ENCODE assay signal across 8 cellular contexts in the genomic region with DNA sequence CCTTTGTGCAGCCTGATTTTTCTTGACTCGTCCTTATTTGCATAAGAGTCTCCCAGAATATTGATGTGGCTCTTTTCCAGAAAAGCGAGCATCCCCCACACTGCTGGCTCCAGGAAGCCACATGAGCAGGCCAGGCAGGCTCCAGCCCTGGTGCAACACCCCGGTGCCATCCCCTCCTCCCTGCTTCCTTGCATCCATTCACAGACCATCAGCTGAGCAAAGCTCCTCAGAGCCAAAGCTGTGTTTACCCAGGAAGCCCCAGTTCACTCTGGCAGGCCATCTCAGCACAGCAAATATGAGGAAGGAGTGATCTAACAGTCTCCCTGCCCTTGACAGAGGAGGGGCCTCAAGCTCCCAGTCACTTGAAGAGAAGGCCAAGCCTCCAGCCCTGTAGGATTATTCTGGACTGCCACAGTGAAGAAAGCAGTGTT. TPM values are rescaled to one million over a fixed set of nuclear protein-coding genes. Genes with fewer than 3 reads are reported as not detected.
A peak's percentile ranks its signal among the peaks of the same experiment; 100 is the strongest.
DNase-seq lines count a peak whose midpoint lies in the region; ATAC-seq and TF ChIP-seq lines count a peak whose summit lies in the region.

No MANE protein-coding gene starts in this region.

- H3K27ac Mint-ChIP-seq in Calu3 (ENCODE audit: unreplicated experiment), result no peak overlapping the region
- no peak overlapping the region for H3K27ac Mint-ChIP-seq in endothelial cell (ENCODE audit: unreplicated experiment)
- H3K27ac Mint-ChIP-seq in activated CD4-positive, alpha-beta memory T cell treated with anti-CD3 and anti-CD28 coated beads, Interleukin-2, amount 10 ng/mL, durations not matched to agents 7 days and 5 days, result no peak overlapping the region

- POLR2A ChIA-PET in RWPE1 (lab: Yijun Ruan, JAX; ENCODE audit: low non-redundant PET), result no interaction called here
- POLR2A ChIA-PET in activated CD4-positive, alpha-beta memory T cell treated with anti-CD3 and anti-CD28 coated beads, Interleukin-2, amount 10 ng/mL, durations not matched to agents 7 days and 5 days (lab: Charles Lee), result no interaction called here

- H3K9me3 Mint-ChIP-seq in Calu3 (ENCODE audit: low read depth, unreplicated experiment) (no peaks in the 10 kb centered on the region), endothelial cell (ENCODE audit: unreplicated experiment) (no peaks in the 10 kb centered on the region)
- no peaks in the 10 kb centered on the region for H3K9me3 Mint-ChIP-seq in activated CD4-positive, alpha-beta memory T cell treated with anti-CD3 and anti-CD28 coated beads, Interleukin-2, amount 10 ng/mL, durations not matched to agents 7 days and 5 days

- H3K4me3 Mint-ChIP-seq in Calu3 (ENCODE audit: low read depth, unreplicated experiment) (no peak overlapping the region), endothelial cell (ENCODE audit: unreplicated experiment) (no peak overlapping the region)
- H3K4me3 Mint-ChIP-seq in activated CD4-positive, alpha-beta memory T cell treated with anti-CD3 and anti-CD28 coated beads, Interleukin-2, amount 10 ng/mL, durations not matched to agents 7 days and 5 days, result no peak overlapping the region

- TF ChIP-seq CTCF in Calu3 (IDR thresholded peaks at IDR 0.05; ENCODE audit: unreplicated experiment) (no peak), RWPE1 (conservative IDR thresholded peaks at IDR 0.05; ENCODE audit: low read depth) (no peak), fibroblast of villous mesenchyme (IDR thresholded peaks at IDR 0.05; ENCODE audit: insufficient read depth, low read depth, low read length) (no peak), omental fat pad (IDR thresholded peaks at IDR 0.05) (no peak), endothelial cell (IDR thresholded peaks at IDR 0.05; ENCODE audit: unreplicated experiment) (no peak)

- CTCF ChIA-PET in Calu3 (lab: Charles Lee) (no interaction called here), RWPE1 (lab: Yijun Ruan, JAX) (interaction anchor here (0.6 to 0.9 kb wide), 2 partner anchors 34 to 43 kb away, joined by 3 read pairs; partner anchors contain the start of gene INSYN2B)
- CTCF ChIA-PET in activated CD4-positive, alpha-beta memory T cell treated with anti-CD3 and anti-CD28 coated beads, Interleukin-2, amount 10 ng/mL, durations not matched to agents 7 days and 5 days (lab: Charles Lee), result no interaction called here

- intact Hi-C loops in Calu3 (cut with micrococcal nuclease; ENCODE audit: unreplicated experiment), result no loop called here

- no peak overlapping the region for H3K27ac ChIP-seq in RWPE1

- H3K4me1 Mint-ChIP-seq in Calu3 (ENCODE audit: low read depth, unreplicated experiment) (no peaks in the 10 kb centered on the region), endothelial cell (ENCODE audit: unreplicated experiment) (peaks cover 11% of the 10 kb centered on the region)
- no peaks in the 10 kb centered on the region for H3K4me1 Mint-ChIP-seq in activated CD4-positive, alpha-beta memory T cell treated with anti-CD3 and anti-CD28 coated beads, Interleukin-2, amount 10 ng/mL, durations not matched to agents 7 days and 5 days

- no peak overlapping the region for H3K4me3 ChIP-seq in fibroblast of villous mesenchyme (ENCODE audit: low read depth, low read length)

- H3K27me3 Mint-ChIP-seq in Calu3 (ENCODE audit: unreplicated experiment) (peaks cover 78% of the 10 kb centered on the region), endothelial cell (ENCODE audit: unreplicated experiment) (no peaks in the 10 kb centered on the region)
- H3K27me3 Mint-ChIP-seq in activated CD4-positive, alpha-beta memory T cell treated with anti-CD3 and anti-CD28 coated beads, Interleukin-2, amount 10 ng/mL, durations not matched to agents 7 days and 5 days, result no peaks in the 10 kb centered on the region

- H3K36me3 Mint-ChIP-seq in Calu3 (ENCODE audit: insufficient read depth, unreplicated experiment), result no peaks in the 10 kb centered on the region
- H3K36me3 Mint-ChIP-seq in endothelial cell (ENCODE audit: low read depth, unreplicated experiment), result peaks cover 3% of the 10 kb centered on the region
- peaks cover 7% of the 10 kb centered on the region for H3K36me3 Mint-ChIP-seq in activated CD4-positive, alpha-beta memory T cell treated with anti-CD3 and anti-CD28 coated beads, Interleukin-2, amount 10 ng/mL, durations not matched to agents 7 days and 5 days (ENCODE audit: low read depth)

- no TSS peak for BruUV-seq in Calu3 (replicated peaks; lab: Mats Ljungman, UMichigan)

- DNase-seq in Calu3 (peak; percentile 26), RWPE1 (ENCODE audit: low spot score) (peak; percentile 20), fibroblast of villous mesenchyme (ENCODE audit: low read depth) (peak; percentile 79), omental fat pad (ENCODE audit: low spot score) (peak; percentile 24), NCI-H2171 (lab: John Stamatoyannopoulos, UW) (no peak), COLO668 (lab: John Stamatoyannopoulos, UW; ENCODE audit: unreplicated experiment) (no peak), endothelial cell (ENCODE audit: low spot score) (no peak)
- DNase-seq in activated CD4-positive, alpha-beta memory T cell treated with anti-CD3 and anti-CD28 coated beads, Interleukin-2, amount 10 ng/mL, durations not matched to agents 7 days and 5 days, result no peak

- ATAC-seq in omental fat pad (ENCODE audit: low FRiP score), result peak; percentile 87

RNA-seq across cellular contexts. Expression of gene INSYN2B, which starts 34.4 kb away (rescaled TPM):
- not detected in 2 replicates for total RNA-seq in Calu3 (2022)
- 11.0 and 12.5 TPM in 2 replicates for total RNA-seq in fibroblast of villous mesenchyme
- 1 to 10 TPM; 1.4 to 8.4 (median 5.4) TPM for total RNA-seq in omental fat pad
- total RNA-seq in endothelial cell (ENCODE audit: unreplicated experiment), result 4.5 TPM
- not detected for total RNA-seq in activated CD4-positive, alpha-beta memory T cell treated with anti-CD3 and anti-CD28 coated beads, Interleukin-2, amount 10 ng/mL, durations not matched to agents 7 days and 5 days

Comparison
In these comparisons a context has a peak if more than half of its experiments do, and no peak if none do; other contexts are left out.
1. DNase-seq: peak in Calu3 (single experiment), RWPE1 (single experiment), fibroblast of villous mesenchyme (single experiment) and omental fat pad (single experiment); none in NCI-H2171 (single experiment), COLO668 (single experiment), endothelial cell (single experiment) and activated CD4-positive, alpha-beta memory T cell treated with anti-CD3 and anti-CD28 coated beads, Interleukin-2, amount 10 ng/mL, durations not matched to agents 7 days and 5 days (single experiment).